8 cellular contexts compared by ENCODE assay signal in genomic region chr6:12011276-12012112, GRCh38. TPM values are rescaled to one million over a fixed set of nuclear protein-coding genes. Genes with fewer than 3 reads are reported as not detected.
DNase-seq lines count a peak whose midpoint lies in the region; TF ChIP-seq lines count a peak whose summit lies in the region.

No MANE protein-coding gene starts in this region.

- peak overlapping the region; percentile 93 for H3K4me3 ChIP-seq in H7 (ENCODE audit: insufficient read depth, low read depth, low read length)
- H3K4me3 ChIP-seq in fibroblast of pulmonary artery (replicated peaks; ENCODE audit: low read depth, low read length) = peak overlapping the region; percentile 87
- H3K4me3 ChIP-seq in neuron (ENCODE audit: low read length) = peak overlapping the region; percentile 77

- in situ Hi-C loops in G401 (cut with HindIII; ENCODE audit: low sequenced_read_pairs) = no loop called here

- peaks cover 2% of the 10 kb centered on the region for H3K9me3 ChIP-seq in neuron (ENCODE audit: low read length)

- 0 out of 2 replicates have a peak, but pooled peaks have one; percentile 31 for TF ChIP-seq POLR2A in Raji (IDR thresholded peaks at IDR 0.05; ENCODE audit: insufficient read depth, low read depth, low read length)

- peak; percentile 80 for DNase-seq in G401 (ENCODE audit: low spot score)
- peak; percentile 97 for DNase-seq in H7
- DNase-seq in M059J (ENCODE audit: low read depth) = peak; percentile 98
- peak; percentile 93 for DNase-seq in activated effector memory CD4-positive, alpha-beta T cell treated with Interleukin-2 at 50 U/mL for 16 hours
- peak; percentile 98 for DNase-seq in fibroblast of pulmonary artery (ENCODE audit: low read depth)
- DNase-seq in stromal cell of bone marrow (ENCODE audit: low read depth) = peak; percentile 94

- H2AFZ ChIP-seq in neuron (ENCODE audit: low read depth, low read length) = no peak overlapping the region

- no peaks in the 10 kb centered on the region for H3K27me3 ChIP-seq in H7 (ENCODE audit: control insufficient read depth, insufficient read depth, low read length)
- no peaks in the 10 kb centered on the region for H3K27me3 ChIP-seq in neuron (ENCODE audit: insufficient read depth, low read length)

- H3K36me3 ChIP-seq in H7 (replicated peaks; ENCODE audit: control insufficient read depth, insufficient read depth, low read length) (no peaks in the 10 kb centered on the region; the same call in 1 of the 2 replicates), neuron (ENCODE audit: insufficient read depth, low read length) (peaks cover 2% of the 10 kb centered on the region)

- H3K4me1 ChIP-seq in neuron (ENCODE audit: insufficient read depth, low read length) = peaks cover 27% of the 10 kb centered on the region

- TF ChIP-seq CTCF in fibroblast of pulmonary artery (IDR thresholded peaks at IDR 0.05; ENCODE audit: low read length, missing control alignments) = no peak

RNA-seq across cellular contexts. Expression of gene HIVEP1, which starts 0.6 kb away (rescaled TPM):
- 4.3 and 4.4 TPM in 2 replicates for total RNA-seq in G401 (2014; rRNA removed; shearing (Covaris generic))
- 13.3 and 16.0 TPM in 2 replicates for total RNA-seq in H7 (2014; rRNA removed; shearing (Covaris generic))
- 16.9 and 20.4 TPM in 2 replicates for total RNA-seq in M059J (2014; rRNA removed; shearing (Covaris generic))

Comparison
In these comparisons a context has a peak if more than half of its experiments do, and no peak if none do; other contexts are left out.
1. Peak in every context shown above with its lines: DNase-seq and H3K4me3 ChIP-seq.